ENCODE assay signal across 23 cellular contexts in the genomic region with DNA sequence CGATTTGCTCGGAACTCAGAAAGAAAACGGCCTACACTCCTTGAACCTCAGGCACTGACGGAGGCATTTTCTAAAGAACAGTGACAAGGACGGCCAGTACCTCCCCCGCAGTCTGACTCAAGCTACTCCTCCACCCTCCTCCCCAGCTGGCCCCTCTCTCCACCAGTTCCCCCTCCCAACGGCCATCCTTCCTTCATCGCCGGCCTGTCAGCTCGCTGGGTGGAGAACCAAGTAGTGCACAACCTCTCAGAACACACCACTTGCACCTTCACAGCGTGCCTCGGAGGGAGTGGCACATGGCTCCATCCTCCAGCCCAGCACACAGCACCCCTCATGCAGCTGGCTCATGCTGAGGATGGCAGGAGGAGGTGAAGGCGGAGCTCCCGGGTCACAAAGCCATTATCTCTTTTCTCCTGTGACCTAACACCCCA. TPM values are rescaled to one million over a fixed set of nuclear protein-coding genes. Genes with fewer than 3 reads are reported as not detected.
DNase-seq lines count a peak whose midpoint lies in the region; ATAC-seq, FAIRE-seq and TF ChIP-seq lines count a peak whose summit lies in the region.
"Had no signal": no experiment of that assay in that cellular context is flagged by ENCODE, and none has a peak within 500 bp of the region (broad histone marks: within the 10 kb centered on the region; RNA-seq: fewer than 3 reads in every experiment).

No MANE protein-coding gene starts in this region.

- BruUV-seq in HepG2 (replicated peaks; lab: Mats Ljungman, UMichigan): no TSS peak

- no peak overlapping the region for H4K91ac ChIP-seq in neuronal stem cell (ENCODE audit: low read depth, low read length, poor library complexity)

- H2BK120ac ChIP-seq in neuronal stem cell (ENCODE audit: low read depth, low read length): no peak overlapping the region

- POLR2A ChIA-PET in HepG2 (lab: Yijun Ruan, JAX): no interaction called here

- peak overlapping the region; percentile 59 for H3K14ac ChIP-seq in neuronal stem cell (ENCODE audit: low read length)

- H2BK5ac ChIP-seq in neuronal stem cell (ENCODE audit: low read length): no peak overlapping the region

- no peak for TF ChIP-seq CTCF in HepG2 (CRISPR knock-in tag; IDR thresholded peaks at IDR 0.05)
- TF ChIP-seq CTCF in right lobe of liver (IDR thresholded peaks at IDR 0.05): no peak

- H3K27ac ChIP-seq in HepG2 (ENCODE audit: extremely low read length, insufficient read depth, low read length) (no peak overlapping the region), right lobe of liver (no peak overlapping the region), neuronal stem cell (replicated peaks; ENCODE audit: low read length) (no peak overlapping the region)
- H3K27ac ChIP-seq: A549, cardiac muscle cell, RWPE1, skin epidermis, upper lobe of left lung had no signal

- no peak overlapping the region for H3K23ac ChIP-seq in neuronal stem cell (ENCODE audit: low read depth, low read length, poor library complexity)

- peaks cover 22% of the 10 kb centered on the region for H3K4me1 ChIP-seq in HepG2 (ENCODE audit: insufficient read depth, low read length)
- peaks cover 0 to 11% (median 0%) of the 10 kb centered on the region in 4 donors for H3K4me1 ChIP-seq in right lobe of liver
- peaks cover 14 to 15% of the 10 kb centered on the region in 2 donors for H3K4me1 ChIP-seq in neuronal stem cell (ENCODE audit: control insufficient read depth in 2 of 2, insufficient read depth in 1 of 2, low read depth in 1 of 2, low read length in 2 of 2)

- H3K79me2 ChIP-seq in HepG2 (ENCODE audit: insufficient read depth, low read length): no peaks in the 10 kb centered on the region

- TF ChIP-seq POLR2A in HepG2 (IDR thresholded peaks at IDR 0.05; ENCODE audit: insufficient read depth in 1 of 2, low read depth in 2 of 2, low read length in 2 of 2): no peak
- no peak for TF ChIP-seq POLR2A in right lobe of liver (IDR thresholded peaks at IDR 0.05)

- in situ Hi-C loops in HepG2 (cut with HindIII; ENCODE audit: extremely low pct_ligation_motif_present, low pct_unique_long_range_greater_than_20kb): loop anchor here (5.0 kb wide), 1 partner anchor 111 kb away; no protein-coding TSS in a partner anchor

- peak overlapping the region; percentile 60 for H3K18ac ChIP-seq in neuronal stem cell (ENCODE audit: low read length)

- H3K27me3 ChIP-seq in HepG2 (ENCODE audit: control insufficient read depth in 1 of 2, insufficient read depth in 2 of 2, low read length in 2 of 2): peaks cover 12 to 60% of the 10 kb centered on the region in 2 experiments
- no peaks in the 10 kb centered on the region for H3K27me3 ChIP-seq in right lobe of liver
- H3K27me3 ChIP-seq in neuronal stem cell (ENCODE audit: control insufficient read depth in 3 of 3, insufficient read depth in 3 of 3, low read depth in 1 of 3, low read length in 3 of 3): peaks cover 0 to 50% (median 6%) of the 10 kb centered on the region in 3 experiments
- H3K27me3 ChIP-seq: dorsolateral prefrontal cortex, upper lobe of left lung had no signal

- H3K9me3 ChIP-seq in HepG2 (ENCODE audit: low read length) (no peaks in the 10 kb centered on the region), right lobe of liver (no peaks in the 10 kb centered on the region), neuronal stem cell (replicated peaks in 1 of 2; ENCODE audit: control insufficient read depth in 2 of 2, insufficient read depth in 1 of 2, low read depth in 1 of 2, low read length in 2 of 2) (no peaks in the 10 kb centered on the region)
- H3K9me3 ChIP-seq: A549, stomach, upper lobe of left lung had no signal

- FAIRE-seq in HepG2 (lab: Jason Lieb, UNC): no peak
- FAIRE-seq: A549, D721Med, GM19239 had no signal

- no peak overlapping the region for H4K8ac ChIP-seq in neuronal stem cell (ENCODE audit: low read depth, low read length)

- no peak overlapping the region for H2BK15ac ChIP-seq in neuronal stem cell (ENCODE audit: low read length)

- no peak overlapping the region for H2AK5ac ChIP-seq in neuronal stem cell (ENCODE audit: low read depth, low read length)

- H3K36me3 ChIP-seq in HepG2 (replicated peaks in 1 of 2; ENCODE audit: control insufficient read depth in 1 of 2, insufficient read depth in 2 of 2, low read length in 2 of 2): no peaks in the 10 kb centered on the region
- no peaks in the 10 kb centered on the region for H3K36me3 ChIP-seq in right lobe of liver
- H3K36me3 ChIP-seq in neuronal stem cell (replicated peaks in 1 of 2; ENCODE audit: control insufficient read depth in 2 of 2, insufficient read depth in 2 of 2, low read length in 2 of 2): no peaks in the 10 kb centered on the region
- H3K36me3 ChIP-seq: cardiac muscle cell, stomach, upper lobe of left lung had no signal

- no peaks in the 10 kb centered on the region for H4K20me1 ChIP-seq in HepG2 (ENCODE audit: insufficient read depth, low read length)

- TF ChIP-seq EP300 in HepG2 (IDR thresholded peaks at IDR 0.05; ENCODE audit: low read depth in 2 of 2, low read length in 2 of 2): no peak
- no peak for TF ChIP-seq EP300 in HepG2 (CRISPR knock-in tag; IDR thresholded peaks at IDR 0.05; ENCODE audit: borderline replicate concordance)

- H3K4me2 ChIP-seq in HepG2 (ENCODE audit: low read depth, low read length): no peak overlapping the region
- H3K4me2 ChIP-seq in neuronal stem cell (ENCODE audit: insufficient read depth, low read length, poor library complexity, severe bottlenecking): no peak overlapping the region
- H3K4me2 ChIP-seq: A549 had no signal

- no peak for TF ChIP-seq RAD21 in HepG2 (CRISPR knock-in tag; IDR thresholded peaks at IDR 0.05)

- DNase-seq in HepG2 (ENCODE audit: low spot score) (no peak), right lobe of liver (no peak), Right ventricle myocardium superior (peak; percentile 56), neuronal stem cell (ENCODE audit: low spot score) (no peak), A172 (ENCODE audit: low spot score) (no peak), NCI-H1436 treated with DMSO at 0.1 percent for 48 hours (lab: John Stamatoyannopoulos, UW) (no peak)
- DNase-seq: activated CD4-positive, alpha-beta T cell treated with anti-CD3 and anti-CD28 coated beads for 48 hours; C1 segment of cervical spinal cord; GOT3; NCI-H2029; stimulated activated CD4-positive, alpha-beta T cell treated with anti-CD3 and anti-CD28 coated beads, Interleukin-4, amount 100 ng/mL, for 24 hours; stomach; SW 1271; upper lobe of left lung had no signal

- CTCF ChIA-PET in HepG2 (lab: Yijun Ruan, JAX; ENCODE audit: low intra/inter-chr PET ratio, low total read pairs): no interaction called here

- no peak overlapping the region for H3K4ac ChIP-seq in neuronal stem cell (ENCODE audit: low read length)

- ATAC-seq in HepG2 (no peak), right lobe of liver (no peak), Right ventricle myocardium superior (ENCODE audit: poor library complexity) (no peak), GM21619 (IDR thresholded peaks at IDR 0.05; ENCODE audit: unreplicated experiment) (no peak), HG03045 (IDR thresholded peaks at IDR 0.05; ENCODE audit: unreplicated experiment) (no peak)
- ATAC-seq: A549 had no signal

- H3K4me3 ChIP-seq in HepG2 (replicated peaks in 1 of 3; ENCODE audit: insufficient read depth in 1 of 3, low read depth in 2 of 3, low read length in 3 of 3): no peak overlapping the region
- no peak overlapping the region for H3K4me3 ChIP-seq in right lobe of liver
- no peak overlapping the region for H3K4me3 ChIP-seq in neuronal stem cell (ENCODE audit: low read length in 2 of 2)
- H3K4me3 ChIP-seq: A549, cardiac muscle cell, dorsolateral prefrontal cortex, skin epidermis, stomach, upper lobe of left lung had no signal

- no peak overlapping the region for H2AFZ ChIP-seq in HepG2 (ENCODE audit: low read length)
- H2AFZ ChIP-seq in neuronal stem cell (ENCODE audit: low read length): peak overlapping the region; percentile 31

- intact Hi-C loops in HepG2 (cut with micrococcal nuclease; ENCODE audit: unreplicated experiment): no loop called here
- intact Hi-C loops in right lobe of liver (cut with DNase I): loop anchor here in 1 of 2 donors (5.0 kb wide), 1 partner anchor 111 kb away; no protein-coding TSS in a partner anchor
- intact Hi-C loops in Right ventricle myocardium superior (cut with DNase I): no loop called here

- H3K9ac ChIP-seq in HepG2 (ENCODE audit: insufficient read depth, low read depth, low read length) (no peak overlapping the region), neuronal stem cell (ENCODE audit: low read depth, low read length, poor library complexity) (no peak overlapping the region)

- WGBS in HepG2 (ENCODE audit: low lambda C conversion rate): 44% methylated on average over 14 of the region's 14 CpGs
- WGBS in right lobe of liver (ENCODE audit: insufficient coverage, low coverage, low lambda C conversion rate, missing lambda C conversion rate): 37% methylated on average over 9 of the region's 14 CpGs
- no CpG with 5 or more reads among the region's 14 CpGs for WGBS in neuronal stem cell (ENCODE audit: extremely low coverage in 2 of 2, insufficient read length in 2 of 2, insufficient replicate concordance in 1 of 2), 2 donors

- peak overlapping the region; percentile 19 for H2BK12ac ChIP-seq in neuronal stem cell (ENCODE audit: low read length)

- H3K79me1 ChIP-seq in neuronal stem cell (ENCODE audit: low read depth, low read length): no peaks in the 10 kb centered on the region

RNA-seq across cellular contexts. Expression of a gene that starts 58.8 kb away (rescaled TPM):
- 65.8 and 89.4 TPM in 2 replicates for total RNA-seq in HepG2 (2016; rRNA removed; fragmentation: Illumina TruSeq; extraction: Trizol)
- 6.2 and 7.1 TPM in 2 replicates for total RNA-seq in HepG2 (2016; cell fraction: cytosol; rRNA removed; fragmentation: Illumina TruSeq; extraction: Trizol; ENCODE audit: low read depth)
- total RNA-seq in HepG2 (2016; cell fraction: insoluble cytoplasmic fraction; rRNA removed; fragmentation: Illumina TruSeq; extraction: Trizol): 66.8 and 90.8 TPM in 2 replicates
- 29.3 and 33.2 TPM in 2 replicates for total RNA-seq in HepG2 (2016; cell fraction: membrane; rRNA removed; fragmentation: Illumina TruSeq; extraction: Trizol)
- total RNA-seq in HepG2 (2016; cell fraction: nucleus; rRNA removed; fragmentation: Illumina TruSeq; extraction: Trizol): 42.7 and 51.2 TPM in 2 replicates
- polyA plus RNA-seq in HepG2 (2011; rRNA removed): 28.4 and 35.2 TPM in 2 replicates
- polyA plus RNA-seq in HepG2 (2011; cell fraction: cytosol; rRNA removed): 14.2 and 20.9 TPM in 2 replicates
- polyA plus RNA-seq in HepG2 (2011; cell fraction: nucleus; rRNA removed): 10.5 and 16.3 TPM in 2 replicates
- polyA plus RNA-seq in HepG2 (2012): 17.1 and 20.9 TPM in 2 replicates
- 2.1 and 2.2 TPM in 2 replicates for polyA plus RNA-seq in HepG2 (2016; cell fraction: cytosol; fragmentation: Illumina TruSeq; extraction: Trizol; ENCODE audit: low read depth)
- 25.3 and 26.7 TPM in 2 replicates for polyA plus RNA-seq in HepG2 (2016; cell fraction: insoluble cytoplasmic fraction; fragmentation: Illumina TruSeq; extraction: Trizol; ENCODE audit: low read depth)
- 6.2 and 7.6 TPM in 2 replicates for polyA plus RNA-seq in HepG2 (2016; cell fraction: membrane; fragmentation: Illumina TruSeq; extraction: Trizol; ENCODE audit: low read depth)
- polyA plus RNA-seq in HepG2 (2016; cell fraction: nucleus; fragmentation: Illumina TruSeq; extraction: Trizol; ENCODE audit: insufficient read depth, low read depth): 30.5 and 36.9 TPM in 2 replicates
- polyA minus RNA-seq in HepG2 (2011; rRNA and poly(A)+ RNA removed; ENCODE audit: low replicate concordance): 59.1 and 156 TPM in 2 replicates
- 44.6 and 63.2 TPM in 2 replicates for polyA minus RNA-seq in HepG2 (2011; cell fraction: cytosol; rRNA and poly(A)+ RNA removed)
- 39.7 and 61.4 TPM in 2 replicates for polyA minus RNA-seq in HepG2 (2011; cell fraction: nucleus; rRNA and poly(A)+ RNA removed)
- total RNA-seq in right lobe of liver: 100 to 1,000 TPM in 2 of 6 experiments, 10 to 100 TPM in 4; 73.3 to 140 (median 90.4) TPM
- 42.8 TPM for total RNA-seq in Right ventricle myocardium superior
- polyA plus RNA-seq in neuronal stem cell (2013, experiment 1 of 2): 23.0 TPM
- 25.3 TPM for polyA plus RNA-seq in neuronal stem cell (2013, experiment 2 of 2)
- 114 and 143 TPM in 2 replicates for total RNA-seq in A172 (2014; rRNA removed; shearing (Covaris generic))
